Comparison of ENCODE assay signal across 10 cellular contexts in the genomic region with DNA sequence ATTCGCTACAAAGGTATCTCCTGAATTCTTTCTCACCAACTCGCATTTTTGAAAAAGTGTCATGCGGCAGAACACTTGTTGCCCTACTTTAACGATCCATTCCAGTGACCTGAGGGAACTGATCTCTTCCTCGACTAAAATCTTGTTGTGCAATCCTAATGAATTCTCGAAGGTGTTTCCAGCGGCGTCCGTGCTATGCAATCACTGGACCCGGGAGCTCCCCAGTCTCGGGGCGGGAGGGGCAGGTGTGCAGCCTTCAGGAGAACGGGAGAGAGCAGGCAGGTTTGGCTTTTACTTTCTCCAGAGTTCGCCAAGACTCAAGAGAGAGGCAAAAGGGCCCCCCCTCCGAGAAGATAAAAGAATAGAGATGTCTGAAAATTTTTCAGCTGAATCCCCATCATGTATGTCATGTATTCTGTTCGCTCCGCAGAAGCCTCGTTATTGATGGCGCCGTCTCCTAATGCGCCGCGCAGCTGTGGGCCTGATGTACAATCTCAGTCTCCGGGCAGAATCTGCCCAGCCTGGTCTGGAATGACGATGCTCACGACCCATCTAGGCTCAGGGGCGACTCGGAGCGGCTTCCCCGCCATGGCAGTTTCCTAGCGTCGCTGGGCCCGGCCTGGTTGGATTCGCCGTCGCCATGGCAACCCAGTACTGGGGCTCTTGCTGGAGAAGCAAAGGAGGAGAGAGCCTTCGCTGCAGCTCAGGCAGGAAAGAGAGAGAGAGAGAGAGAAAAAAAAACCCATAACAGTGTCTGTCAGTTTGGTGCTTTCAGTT. TPM values are rescaled to one million over a fixed set of nuclear protein-coding genes. Genes with fewer than 3 reads are reported as not detected.
DNase-seq lines count a peak whose midpoint lies in the region; ATAC-seq, FAIRE-seq and TF ChIP-seq lines count a peak whose summit lies in the region.
"Had no signal": no experiment of that assay in that cellular context is flagged by ENCODE, and none has a peak within 500 bp of the region (broad histone marks: within the 10 kb centered on the region; RNA-seq: fewer than 3 reads in every experiment).

No MANE protein-coding gene starts in this region.

- H3K36me3 Mint-ChIP-seq in activated naive CD4-positive, alpha-beta T cell treated with anti-CD3 and anti-CD28 coated beads, Interleukin-2, amount 50 U/mL, for 72 hours, result peaks cover 6 to 9% of the 10 kb centered on the region in 2 donors

- DNase-seq in NCI-H82 (lab: John Stamatoyannopoulos, UW) (peak; percentile 58), NCI-H82 treated with DMSO at 0.1 percent for 48 hours (lab: John Stamatoyannopoulos, UW; ENCODE audit: unreplicated experiment) (no peak), dermis blood vessel endothelial cell (peak; percentile 10), medulla oblongata (ENCODE audit: extremely low spot score) (peak; percentile 81), upper lobe of right lung (peak; percentile 67), HTR-8/SVneo (ENCODE audit: insufficient read length, low spot score) (no peak), CD1c-positive myeloid dendritic cell (ENCODE audit: extremely low spot score) (no peak)
- no peak for DNase-seq in activated naive CD4-positive, alpha-beta T cell treated with anti-CD3 and anti-CD28 coated beads, Interleukin-2, amount 50 U/mL, for 72 hours (ENCODE audit: low spot score in 2 of 2)

- H3K27ac Mint-ChIP-seq in activated naive CD4-positive, alpha-beta T cell treated with anti-CD3 and anti-CD28 coated beads, Interleukin-2, amount 50 U/mL, for 72 hours, result no peak overlapping the region
- H3K27ac Mint-ChIP-seq: B cell had no signal

- H3K9me3 Mint-ChIP-seq in activated naive CD4-positive, alpha-beta T cell treated with anti-CD3 and anti-CD28 coated beads, Interleukin-2, amount 50 U/mL, for 72 hours, result peaks cover 5 to 6% of the 10 kb centered on the region in 2 donors

- no peaks in the 10 kb centered on the region for H3K9me3 ChIP-seq in upper lobe of right lung

- H3K27ac ChIP-seq in upper lobe of right lung, result no peak overlapping the region

- peak overlapping the region; percentile 19 for H3K4me3 ChIP-seq in upper lobe of right lung

- FAIRE-seq in HTR-8/SVneo (lab: Jason Lieb, UNC), result no peak
- FAIRE-seq: GM19239 had no signal

- H3K27me3 ChIP-seq in upper lobe of right lung, result no peaks in the 10 kb centered on the region

- TF ChIP-seq CTCF in upper lobe of right lung (IDR thresholded peaks at IDR 0.05), result no peak

- no peaks in the 10 kb centered on the region for H3K36me3 ChIP-seq in upper lobe of right lung

- peak; percentile 30 for ATAC-seq in upper lobe of right lung
- ATAC-seq in activated naive CD4-positive, alpha-beta T cell treated with anti-CD3 and anti-CD28 coated beads, Interleukin-2, amount 50 U/mL, for 72 hours, result no peak

- intact Hi-C loops in upper lobe of right lung (cut with DNase I), result no loop called here

- no peaks in the 10 kb centered on the region for H3K4me1 ChIP-seq in upper lobe of right lung

RNA-seq across cellular contexts. Expression of a gene that starts 38.3 kb away (rescaled TPM):
- total RNA-seq in dermis blood vessel endothelial cell (0.17 and 0.23 TPM in 2 replicates), upper lobe of right lung (15.7 TPM)
- 1 to 10 TPM; 3.1 to 9.2 TPM for total RNA-seq in activated naive CD4-positive, alpha-beta T cell treated with anti-CD3 and anti-CD28 coated beads, Interleukin-2, amount 50 U/mL, for 72 hours

Comparison
In these comparisons a context has a peak if more than half of its experiments do, and no peak if none do; other contexts are left out.
1. DNase-seq: peak in NCI-H82 (single experiment), dermis blood vessel endothelial cell (single experiment), medulla oblongata (single experiment) and upper lobe of right lung (single experiment); none in NCI-H82 treated with DMSO at 0.1 percent for 48 hours (single experiment), HTR-8/SVneo (single experiment), CD1c-positive myeloid dendritic cell (single experiment) and activated naive CD4-positive, alpha-beta T cell treated with anti-CD3 and anti-CD28 coated beads, Interleukin-2, amount 50 U/mL, for 72 hours (0 of 2).